20 cellular contexts compared by ENCODE assay signal in genomic region chr2:172845008-172845670, GRCh38.
"Had no signal": no experiment of that assay in that cellular context is flagged by ENCODE, and none has a peak within 500 bp of the region (broad histone marks: within the 10 kb centered on the region; RNA-seq: fewer than 3 reads in every experiment).

No MANE protein-coding gene starts in this region.

- H3K4me3 ChIP-seq: gastroesophageal sphincter, heart left ventricle, tibial artery had no signal

- H3K4me1 ChIP-seq: gastroesophageal sphincter had no signal

- H3K36me3 ChIP-seq: brain microvascular endothelial cell, gastroesophageal sphincter, heart left ventricle, tibial artery had no signal

- H3K27ac ChIP-seq: brain microvascular endothelial cell, gastroesophageal sphincter, tibial artery had no signal

- DNase-seq: activated CD4-positive, alpha-beta T cell treated with anti-CD3 and anti-CD28 coated beads, Interleukin-2, amount 10 ng/mL, durations not matched to agents 7 days and 5 days; activated CD8-positive, alpha-beta memory T cell treated with anti-CD3 and anti-CD28 coated beads, Interleukin-2, amount 50 U/mL, for 4 hours; activated effector memory CD4-positive, alpha-beta T cell treated with Interleukin-2 at 50 U/mL for 16 hours; activated naive CD4-positive, alpha-beta T cell treated with anti-CD3 and anti-CD28 coated beads, Interleukin-2, amount 10 ng/mL, durations not matched to agents 7 days and 5 days; activated naive CD8-positive, alpha-beta T cell treated with anti-CD3 and anti-CD28 coated beads, Interleukin-2, amount 50 U/mL, for 24 hours; activated T-cell treated with anti-CD3 and anti-CD28 coated beads, Interleukin-2, amount 50 U/mL, for 48 hours; aorta; brain microvascular endothelial cell; central memory CD4-positive, alpha-beta T cell; cortex of kidney; erythroblast; heart left ventricle; left ventricle myocardium superior; nephron progenitor cell; nucleus accumbens; retina; stimulated activated naive CD4-positive, alpha-beta T cell; T-helper 9 cell; tibial artery had no signal

- H3K27me3 ChIP-seq: brain microvascular endothelial cell, gastroesophageal sphincter, heart left ventricle, tibial artery had no signal

- H3K9me3 ChIP-seq: gastroesophageal sphincter, heart left ventricle, tibial artery had no signal
